In the genomic region with DNA sequence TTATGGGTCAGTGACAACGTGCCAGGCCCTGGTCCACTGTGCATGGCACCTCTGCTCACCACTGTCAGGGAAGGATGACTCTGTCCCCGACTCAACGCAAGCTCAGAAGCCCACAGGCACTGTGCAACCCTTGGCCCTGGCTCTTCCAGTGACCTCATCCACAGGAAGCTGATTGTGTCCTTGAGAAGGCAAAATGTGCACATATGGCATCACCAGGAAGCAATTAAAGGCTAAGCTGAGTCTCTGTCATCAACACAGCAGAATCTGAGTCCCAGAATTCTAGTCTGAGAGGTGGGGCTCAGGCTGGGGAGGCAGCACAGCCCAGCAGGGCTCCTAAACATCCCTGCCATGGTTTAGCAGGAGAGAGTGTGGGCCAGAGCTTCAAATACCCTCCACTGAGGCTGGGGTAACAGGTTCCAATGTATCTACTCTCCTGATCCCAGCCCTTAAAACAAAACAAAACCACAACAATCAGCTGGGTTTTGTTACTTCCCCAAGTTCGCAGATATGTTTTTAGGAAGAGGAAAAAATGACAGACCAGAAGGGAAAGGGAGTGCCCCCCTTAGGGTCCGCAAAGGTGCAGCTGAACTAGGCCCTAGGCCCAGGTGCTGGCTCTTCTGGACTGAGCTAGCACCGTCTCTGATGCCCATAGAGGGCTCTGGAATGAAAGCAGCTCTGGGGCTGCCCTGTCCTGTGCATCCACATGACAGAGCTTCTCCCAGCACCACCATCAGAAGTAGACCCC, we compare ENCODE assay signal across 11 cellular contexts. TPM values are rescaled to one million over a fixed set of nuclear protein-coding genes. Genes with fewer than 3 reads are reported as not detected.
DNase-seq lines count a peak whose midpoint lies in the region; TF ChIP-seq lines count a peak whose summit lies in the region.
"Had no signal": no experiment of that assay in that cellular context is flagged by ENCODE, and none has a peak within 500 bp of the region (broad histone marks: within the 10 kb centered on the region; RNA-seq: fewer than 3 reads in every experiment).

No MANE protein-coding gene starts in this region.

- no peak overlapping the region for H3K4me2 ChIP-seq in OCI-LY3 (ENCODE audit: low read length)

- no peak overlapping the region for H2AFZ ChIP-seq in OCI-LY3 (ENCODE audit: low read depth, low read length)

- H3K27me3 ChIP-seq in OCI-LY3 (ENCODE audit: low read depth, low read length), result no peaks in the 10 kb centered on the region

- H3K4me3 Mint-ChIP-seq in glutamatergic neuron (ENCODE audit: unreplicated experiment), result no peak overlapping the region

- no peaks in the 10 kb centered on the region for H3K36me3 ChIP-seq in OCI-LY3 (replicated peaks; ENCODE audit: low read depth, low read length)

- H3K27ac ChIP-seq in OCI-LY3 (ENCODE audit: low read length) (peak overlapping the region; percentile 86), coronary artery (no peak overlapping the region)

- DNase-seq in AG09309 (ENCODE audit: low read depth) (peak; percentile 7), G401 (ENCODE audit: low spot score) (peak; percentile 87), glutamatergic neuron (no peak), ecto neural progenitor cell (ENCODE audit: low spot score) (no peak), NCI-H526 treated with DMSO at 0.1 percent for 48 hours (lab: John Stamatoyannopoulos, UW) (no peak), coronary artery (ENCODE audit: low spot score) (no peak)
- no peak for DNase-seq in central memory CD4-positive, alpha-beta T cell
- DNase-seq: left cardiac atrium, right cardiac atrium, SHP77 treated with DMSO at 0.1 percent for 48 hours had no signal

- H3K27ac Mint-ChIP-seq in glutamatergic neuron (ENCODE audit: unreplicated experiment), result peak overlapping the region; percentile 87

- H3K36me3 Mint-ChIP-seq in glutamatergic neuron (ENCODE audit: unreplicated experiment), result peaks cover 6% of the 10 kb centered on the region

- in situ Hi-C loops in G401 (cut with HindIII; ENCODE audit: low sequenced_read_pairs), result no loop called here

- peaks cover 53% of the 10 kb centered on the region for H3K4me1 ChIP-seq in OCI-LY3 (ENCODE audit: low read length)

- H3K9me3 ChIP-seq in OCI-LY3 (ENCODE audit: insufficient read depth, low read length), result no peaks in the 10 kb centered on the region

- H3K27me3 Mint-ChIP-seq in glutamatergic neuron (ENCODE audit: unreplicated experiment), result peaks cover 12% of the 10 kb centered on the region

- H3K9ac ChIP-seq in OCI-LY3 (ENCODE audit: low read length), result no peak overlapping the region

- H3K9me3 Mint-ChIP-seq in glutamatergic neuron (ENCODE audit: unreplicated experiment), result peaks cover 4% of the 10 kb centered on the region

- no peak overlapping the region for H3K4me3 ChIP-seq in AG09309 (ENCODE audit: control insufficient read depth, low read depth, low read length)
- no peak overlapping the region for H3K4me3 ChIP-seq in OCI-LY3 (ENCODE audit: low read length)
- H3K4me3 ChIP-seq in coronary artery, result no peak overlapping the region

- H3K4me1 Mint-ChIP-seq in glutamatergic neuron (ENCODE audit: low read depth, unreplicated experiment), result peaks cover 28% of the 10 kb centered on the region

- TF ChIP-seq CTCF in AG09309 (IDR thresholded peaks at IDR 0.05; ENCODE audit: control insufficient read depth, insufficient read depth, low read depth, low read length, missing control alignments), result no peak
- no peak for TF ChIP-seq CTCF in OCI-LY3 (IDR thresholded peaks at IDR 0.05; ENCODE audit: low read depth, low read length)
- TF ChIP-seq CTCF in glutamatergic neuron (IDR thresholded peaks at IDR 0.05; ENCODE audit: partially characterized antibody, unreplicated experiment), result no peak
- TF ChIP-seq CTCF in coronary artery (IDR thresholded peaks at IDR 0.05), result no peak

- no peaks in the 10 kb centered on the region for H4K20me1 ChIP-seq in OCI-LY3 (ENCODE audit: insufficient read depth, low read length)

- no peaks in the 10 kb centered on the region for H3K79me2 ChIP-seq in OCI-LY3 (ENCODE audit: low read length)

RNA-seq across cellular contexts. Expression of a gene that starts 33.5 kb away (rescaled TPM):
- 13.0 and 17.2 TPM in 2 replicates for total RNA-seq in G401 (2014; rRNA removed; shearing (Covaris generic))
- total RNA-seq in glutamatergic neuron (ENCODE audit: unreplicated experiment), result 82.5 TPM

Comparison
In these comparisons a context has a peak if more than half of its experiments do, and no peak if none do; other contexts are left out.
1. DNase-seq: peak in AG09309 (single experiment) and G401 (single experiment); none in glutamatergic neuron (single experiment), ecto neural progenitor cell (single experiment), central memory CD4-positive, alpha-beta T cell (single experiment), NCI-H526 treated with DMSO at 0.1 percent for 48 hours (single experiment) and coronary artery (single experiment).